ENCODE assay signal across 26 cellular contexts in genomic region chr1:90127288-90127953, GRCh38.
DNase-seq lines count a peak whose midpoint lies in the region; ATAC-seq, FAIRE-seq and TF ChIP-seq lines count a peak whose summit lies in the region.
"Had no signal": no experiment of that assay in that cellular context is flagged by ENCODE, and none has a peak within 500 bp of the region (broad histone marks: within the 10 kb centered on the region; RNA-seq: fewer than 3 reads in every experiment).

No MANE protein-coding gene starts in this region.

- no peak overlapping the region for H3K4me3 ChIP-seq in GM06990 (replicated peaks; ENCODE audit: low read depth, low read length)
- H3K4me3 ChIP-seq: BLaER1, PC-9, vagina had no signal

- H3K36me3 ChIP-seq in GM06990 (ENCODE audit: control insufficient read depth, insufficient read depth, low read length) = no peaks in the 10 kb centered on the region
- H3K36me3 ChIP-seq: BLaER1, vagina had no signal

- H3K27me3 ChIP-seq in GM06990 (replicated peaks; ENCODE audit: control insufficient read depth, insufficient read depth, low read length) = no peaks in the 10 kb centered on the region
- H3K27me3 ChIP-seq: BLaER1, vagina had no signal

- peak; percentile 52 for ATAC-seq in GM21576 (IDR thresholded peaks at IDR 0.05; ENCODE audit: unreplicated experiment)
- ATAC-seq in HG03558 (IDR thresholded peaks at IDR 0.05; ENCODE audit: extremely low read depth, unreplicated experiment) = peak; percentile 43
- no peak for ATAC-seq in GM18520 (IDR thresholded peaks at IDR 0.05; ENCODE audit: unreplicated experiment)
- ATAC-seq: natural killer cell treated with Interleukin-12 subunit alpha and Interleukin-12 subunit beta and Interleukin-15 and Interleukin-18, amount 100 ng/mL, for 72 hours; stimulated activated effector memory CD8-positive, alpha-beta T cell treated with anti-CD3 and anti-CD28 coated beads, Interleukin-12 subunit alpha, Interleukin-12 subunit beta, amount 100 ng/mL, for 72 hours had no signal

- TF ChIP-seq CTCF in GM06990 (IDR thresholded peaks at IDR 0.05; ENCODE audit: insufficient read depth, low read length, poor library complexity, severe bottlenecking) = no peak

- intact Hi-C loops in cardiac septum (cut with DNase I) = no loop called here

- FAIRE-seq in GM18507 (lab: Jason Lieb, UNC) = peak; percentile 47
- FAIRE-seq: astrocyte, endothelial cell of umbilical vein had no signal

- peak; percentile 27 for DNase-seq in GM06990 (ENCODE audit: extremely low read depth, insufficient read length)
- no peak for DNase-seq in GM18507 (ENCODE audit: extremely low spot score, insufficient read length, low read depth)
- DNase-seq in cardiac septum (ENCODE audit: low spot score) = no peak
- no peak for DNase-seq in activated naive CD4-positive, alpha-beta T cell (lab: John Stamatoyannopoulos, UW)
- DNase-seq in dedifferentiated amniotic fluid mesenchymal stem cell (ENCODE audit: extremely low spot score) = no peak
- DNase-seq: activated B cell treated with CpG ODN at 0.5 μM for 24 hours; activated CD4-positive, alpha-beta T cell treated with anti-CD3 and anti-CD28 coated beads, Interleukin-2, amount 50 U/mL, for 48 hours; activated CD8-positive, alpha-beta memory T cell treated with anti-CD3 and anti-CD28 coated beads, Interleukin-2, amount 50 U/mL, for 4 hours; GDM1; HFFc6; islet precursor cell; NCI-H1105 treated with DMSO at 0.1 percent for 48 hours; NCI-H2081 treated with DMSO at 0.1 percent for 48 hours; PC-9; SHP77 treated with DMSO at 0.1 percent for 48 hours; stimulated activated CD4-positive, alpha-beta T cell treated with anti-CD3 and anti-CD28 coated beads, Interleukin-2, amount 100 ng/mL, for 48 hours; SW 1271 had no signal
